In the genomic region with DNA sequence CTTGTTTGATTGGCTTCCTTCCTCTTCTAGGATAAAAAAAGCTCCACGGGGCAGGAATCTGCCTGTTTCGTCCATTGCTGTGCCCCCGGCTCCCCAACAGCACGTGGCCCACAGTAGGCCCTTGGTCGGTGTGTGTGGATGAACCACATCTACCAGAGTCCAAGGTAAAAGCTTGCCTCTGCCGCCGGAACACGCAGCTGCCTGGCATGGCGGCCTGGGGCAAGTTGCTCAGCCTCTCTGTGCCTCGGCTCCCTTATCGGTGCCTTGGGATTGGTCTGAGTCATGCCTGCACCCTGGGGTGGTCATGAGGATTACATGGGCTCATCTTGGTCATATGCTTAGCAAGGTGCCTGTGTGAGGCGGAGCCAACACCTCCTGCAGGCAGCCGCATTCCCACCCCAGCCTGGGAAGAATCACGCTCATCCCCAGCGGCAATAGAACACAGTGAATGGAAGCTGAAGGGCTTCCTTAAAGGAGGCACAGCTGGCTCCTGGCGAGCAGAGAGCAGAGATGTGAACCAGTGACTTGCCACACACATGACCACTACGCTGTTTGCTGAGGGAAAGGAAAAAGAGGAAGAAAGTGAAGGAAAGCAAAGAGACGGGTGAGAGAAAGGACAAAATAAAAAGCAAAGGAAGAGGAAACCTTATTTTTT, we compare ENCODE assay signal across 8 cellular contexts. TPM values are rescaled to one million over a fixed set of nuclear protein-coding genes. Genes with fewer than 3 reads are reported as not detected.
DNase-seq lines count a peak whose midpoint lies in the region; ATAC-seq and TF ChIP-seq lines count a peak whose summit lies in the region.
"Had no signal": no experiment of that assay in that cellular context is flagged by ENCODE, and none has a peak within 500 bp of the region (broad histone marks: within the 10 kb centered on the region; RNA-seq: fewer than 3 reads in every experiment).

No MANE protein-coding gene starts in this region.

- whole genome bisulfite sequencing in esophagus squamous epithelium, 2 donors = 29 to 36% methylated on average over 10 to 12 of the region's 18 CpGs

- H3K4me1 ChIP-seq in OCI-LY1 (ENCODE audit: insufficient read depth, low read length, severe bottlenecking) (peaks cover 12% of the 10 kb centered on the region), esophagus squamous epithelium (peaks cover 2 to 18% (median 6%) of the 10 kb centered on the region in 3 donors)

- peak in 1 of 4 donors; percentile 13 for TF ChIP-seq POLR2A in esophagus squamous epithelium (IDR thresholded peaks at IDR 0.05)

- no peaks in the 10 kb centered on the region for H3F3A ChIP-seq in OCI-LY1 (ENCODE audit: insufficient read depth, low read length)

- no peaks in the 10 kb centered on the region for H4K20me1 ChIP-seq in OCI-LY1 (ENCODE audit: insufficient read depth, low read length)

- no peak overlapping the region for H3K9ac ChIP-seq in OCI-LY1 (ENCODE audit: low read length)

- in situ Hi-C loops in ACHN (cut with HindIII; ENCODE audit: low pct_ligation_motif_present, low pct_unique_long_range_greater_than_20kb, low sequenced_read_pairs) = no loop called here

- H3K27me3 ChIP-seq in OCI-LY1 (ENCODE audit: insufficient read depth, low read length) (0 out of 2 replicates have a peak, but pooled peaks cover 6% of the 10 kb centered on the region), esophagus squamous epithelium (no peaks in the 10 kb centered on the region)

- ATAC-seq in GM21390 (IDR thresholded peaks at IDR 0.05; ENCODE audit: unreplicated experiment) = peak; percentile 73
- ATAC-seq in stimulated activated naive CD8-positive, alpha-beta T cell treated with anti-CD3 and anti-CD28 coated beads, Interleukin-15, Interleukin-2, amounts not matched to agents 100 U/mL and 50 U/mL, for 24 hours = peak; percentile 63
- no peak for ATAC-seq in GM19395 (IDR thresholded peaks at IDR 0.05; ENCODE audit: unreplicated experiment)

- no peaks in the 10 kb centered on the region for H3K36me3 ChIP-seq in OCI-LY1 (ENCODE audit: insufficient read depth, low read length)
- H3K36me3 ChIP-seq in esophagus squamous epithelium = no peaks in the 10 kb centered on the region

- TF ChIP-seq CTCF in OCI-LY1 (IDR thresholded peaks at IDR 0.05; ENCODE audit: low read length) (no peak), esophagus squamous epithelium (IDR thresholded peaks at IDR 0.05) (no peak)

- H3K27ac ChIP-seq in OCI-LY1 (ENCODE audit: low read depth, low read length, poor library complexity, severe bottlenecking) (no peak overlapping the region), esophagus squamous epithelium (peak overlapping the region in 3 of 4 donors; percentile 19 to 45 (median 36))

- intact Hi-C loops in esophagus squamous epithelium (cut with DNase I) = no loop called here

- no peaks in the 10 kb centered on the region for H3K9me2 ChIP-seq in OCI-LY1 (ENCODE audit: low read depth, low read length)

- H3K4me3 ChIP-seq in OCI-LY1 (ENCODE audit: low read depth, low read length, poor library complexity, severe bottlenecking) (no peak overlapping the region), esophagus squamous epithelium (peak overlapping the region in 1 of 4 donors; percentile 10)

- H3K9me3 ChIP-seq in OCI-LY1 (ENCODE audit: low read length) (no peaks in the 10 kb centered on the region), esophagus squamous epithelium (no peaks in the 10 kb centered on the region)

- DNase-seq in esophagus squamous epithelium (lab: John Stamatoyannopoulos, UW) = no peak
- no peak for DNase-seq in stimulated activated naive CD8-positive, alpha-beta T cell treated with anti-CD3 and anti-CD28 coated beads, Interleukin-15, Interleukin-2, amounts not matched to agents 100 U/mL and 50 U/mL, for 24 hours
- DNase-seq in activated effector memory CD4-positive, alpha-beta T cell treated with anti-CD3 and anti-CD28 coated beads, Interleukin-2, amount 50 U/mL, for 16 hours = no peak
- no peak for DNase-seq in ACHN
- DNase-seq: activated T-cell treated with anti-CD3 and anti-CD28 coated beads for 4 hours had no signal

- peak overlapping the region; percentile 23; the same call in 1 of the 2 replicates for H3K4me2 ChIP-seq in OCI-LY1 (ENCODE audit: low read length)

- H2AFZ ChIP-seq in OCI-LY1 (ENCODE audit: low read length) = no peak overlapping the region

- no peaks in the 10 kb centered on the region for H3K79me2 ChIP-seq in OCI-LY1 (ENCODE audit: insufficient read depth, low read length)

RNA-seq across cellular contexts. Expression of a gene that starts 5.5 kb away (rescaled TPM):
- 1 to 10 TPM; 7.1 to 9.5 (median 8.8) TPM for total RNA-seq in esophagus squamous epithelium

RNA-seq across cellular contexts. Expression of a gene that starts 45.3 kb away (rescaled TPM):
- total RNA-seq in esophagus squamous epithelium = 1,000 to 10,000 TPM; 1,012 to 1,417 (median 1,215) TPM
